In the genomic region with DNA sequence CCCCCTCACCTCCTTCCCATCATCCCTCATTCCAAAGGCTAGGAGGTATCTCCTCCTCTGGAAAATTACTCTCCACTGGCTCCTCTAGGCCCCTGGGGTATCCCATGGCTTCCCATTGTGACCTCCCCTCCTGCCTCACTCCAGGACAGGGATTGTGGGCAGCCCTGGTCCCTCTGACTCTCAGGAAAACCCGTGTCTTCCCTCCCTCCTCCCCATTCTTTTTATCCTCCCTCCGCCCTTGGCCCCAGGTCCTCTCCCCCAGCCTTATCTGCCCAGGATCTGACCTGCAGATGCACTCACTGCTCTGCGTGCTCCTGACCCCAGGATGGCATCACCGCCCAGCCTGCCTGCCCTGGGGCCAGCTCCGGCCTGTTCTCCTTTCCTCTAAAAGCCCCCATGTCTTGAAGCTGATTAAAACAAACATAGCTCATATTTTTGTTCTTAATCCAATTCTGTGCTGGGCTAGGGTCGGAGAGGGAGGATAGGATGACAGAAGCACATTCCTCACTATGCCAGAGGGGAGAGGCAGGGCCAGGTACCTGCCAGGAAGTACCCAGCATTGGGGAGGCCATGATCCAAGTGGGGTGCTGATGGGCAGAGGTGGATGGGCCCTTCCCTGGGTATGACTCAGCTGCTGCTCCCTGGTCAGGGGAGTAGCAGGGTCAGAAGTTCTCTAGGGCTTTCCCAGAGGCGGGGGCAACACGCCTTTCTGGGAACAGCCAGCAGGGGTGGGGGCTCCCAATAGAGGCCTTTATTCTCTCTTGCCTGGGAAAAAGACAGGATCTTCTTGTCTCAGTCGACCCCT, we compare ENCODE assay signal across 1 cellular context.
TF ChIP-seq lines count a peak whose summit lies in the region.

No MANE protein-coding gene starts in this region.

TF ChIP-seq in SK-N-SH, 30 proteins besides CTCF, POLR2A, EP300 and RAD21 (continued from another document):
- TF ChIP-seq NFIC (IDR thresholded peaks at IDR 0.05; ENCODE audit: borderline replicate concordance) (no peak), RXRA (IDR thresholded peaks at IDR 0.05; ENCODE audit: borderline replicate concordance, low read depth) (peak; percentile 80), GABPA (IDR thresholded peaks at IDR 0.05; ENCODE audit: low read depth) (no peak), GATA2 (CRISPR knock-in tag; IDR thresholded peaks at IDR 0.05) (peak; percentile 98), NRF1 (IDR thresholded peaks at IDR 0.05; ENCODE audit: low read depth, low read length) (no peak), RFX5 (IDR thresholded peaks at IDR 0.05; ENCODE audit: low read length) (no peak), FOXM1 (IDR thresholded peaks at IDR 0.05; ENCODE audit: low read depth) (no peak), YY1 (IDR thresholded peaks at IDR 0.05; ENCODE audit: low read depth) (no peak), CHD2 (IDR thresholded peaks at IDR 0.05; ENCODE audit: low read length, partially characterized antibody) (peak; percentile 57), SIN3A (IDR thresholded peaks at IDR 0.05; ENCODE audit: borderline replicate concordance, low read depth, low read length) (no peak)
- TF ChIP-seq, protein P1, sequence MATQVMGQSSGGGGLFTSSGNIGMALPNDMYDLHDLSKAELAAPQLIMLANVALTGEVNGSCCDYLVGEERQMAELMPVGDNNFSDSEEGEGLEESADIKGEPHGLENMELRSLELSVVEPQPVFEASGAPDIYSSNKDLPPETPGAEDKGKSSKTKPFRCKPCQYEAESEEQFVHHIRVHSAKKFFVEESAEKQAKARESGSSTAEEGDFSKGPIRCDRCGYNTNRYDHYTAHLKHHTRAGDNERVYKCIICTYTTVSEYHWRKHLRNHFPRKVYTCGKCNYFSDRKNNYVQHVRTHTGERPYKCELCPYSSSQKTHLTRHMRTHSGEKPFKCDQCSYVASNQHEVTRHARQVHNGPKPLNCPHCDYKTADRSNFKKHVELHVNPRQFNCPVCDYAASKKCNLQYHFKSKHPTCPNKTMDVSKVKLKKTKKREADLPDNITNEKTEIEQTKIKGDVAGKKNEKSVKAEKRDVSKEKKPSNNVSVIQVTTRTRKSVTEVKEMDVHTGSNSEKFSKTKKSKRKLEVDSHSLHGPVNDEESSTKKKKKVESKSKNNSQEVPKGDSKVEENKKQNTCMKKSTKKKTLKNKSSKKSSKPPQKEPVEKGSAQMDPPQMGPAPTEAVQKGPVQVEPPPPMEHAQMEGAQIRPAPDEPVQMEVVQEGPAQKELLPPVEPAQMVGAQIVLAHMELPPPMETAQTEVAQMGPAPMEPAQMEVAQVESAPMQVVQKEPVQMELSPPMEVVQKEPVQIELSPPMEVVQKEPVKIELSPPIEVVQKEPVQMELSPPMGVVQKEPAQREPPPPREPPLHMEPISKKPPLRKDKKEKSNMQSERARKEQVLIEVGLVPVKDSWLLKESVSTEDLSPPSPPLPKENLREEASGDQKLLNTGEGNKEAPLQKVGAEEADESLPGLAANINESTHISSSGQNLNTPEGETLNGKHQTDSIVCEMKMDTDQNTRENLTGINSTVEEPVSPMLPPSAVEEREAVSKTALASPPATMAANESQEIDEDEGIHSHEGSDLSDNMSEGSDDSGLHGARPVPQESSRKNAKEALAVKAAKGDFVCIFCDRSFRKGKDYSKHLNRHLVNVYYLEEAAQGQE (IDR thresholded peaks at IDR 0.05; ENCODE audit: low read depth, low read length) = no peak
- TF ChIP-seq, protein P2, sequence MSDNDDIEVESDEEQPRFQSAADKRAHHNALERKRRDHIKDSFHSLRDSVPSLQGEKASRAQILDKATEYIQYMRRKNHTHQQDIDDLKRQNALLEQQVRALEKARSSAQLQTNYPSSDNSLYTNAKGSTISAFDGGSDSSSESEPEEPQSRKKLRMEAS (IDR thresholded peaks at IDR 0.05; ENCODE audit: low read depth) = no peak
- TF ChIP-seq, protein P3, sequence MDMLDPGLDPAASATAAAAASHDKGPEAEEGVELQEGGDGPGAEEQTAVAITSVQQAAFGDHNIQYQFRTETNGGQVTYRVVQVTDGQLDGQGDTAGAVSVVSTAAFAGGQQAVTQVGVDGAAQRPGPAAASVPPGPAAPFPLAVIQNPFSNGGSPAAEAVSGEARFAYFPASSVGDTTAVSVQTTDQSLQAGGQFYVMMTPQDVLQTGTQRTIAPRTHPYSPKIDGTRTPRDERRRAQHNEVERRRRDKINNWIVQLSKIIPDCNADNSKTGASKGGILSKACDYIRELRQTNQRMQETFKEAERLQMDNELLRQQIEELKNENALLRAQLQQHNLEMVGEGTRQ (IDR thresholded peaks at IDR 0.05; ENCODE audit: borderline replicate concordance, low read depth, low read length) = no peak
- TF ChIP-seq, protein P4, sequence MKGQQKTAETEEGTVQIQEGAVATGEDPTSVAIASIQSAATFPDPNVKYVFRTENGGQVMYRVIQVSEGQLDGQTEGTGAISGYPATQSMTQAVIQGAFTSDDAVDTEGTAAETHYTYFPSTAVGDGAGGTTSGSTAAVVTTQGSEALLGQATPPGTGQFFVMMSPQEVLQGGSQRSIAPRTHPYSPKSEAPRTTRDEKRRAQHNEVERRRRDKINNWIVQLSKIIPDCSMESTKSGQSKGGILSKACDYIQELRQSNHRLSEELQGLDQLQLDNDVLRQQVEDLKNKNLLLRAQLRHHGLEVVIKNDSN (IDR thresholded peaks at IDR 0.05; ENCODE audit: borderline replicate concordance, low read depth) = no peak
- TF ChIP-seq, protein P5, sequence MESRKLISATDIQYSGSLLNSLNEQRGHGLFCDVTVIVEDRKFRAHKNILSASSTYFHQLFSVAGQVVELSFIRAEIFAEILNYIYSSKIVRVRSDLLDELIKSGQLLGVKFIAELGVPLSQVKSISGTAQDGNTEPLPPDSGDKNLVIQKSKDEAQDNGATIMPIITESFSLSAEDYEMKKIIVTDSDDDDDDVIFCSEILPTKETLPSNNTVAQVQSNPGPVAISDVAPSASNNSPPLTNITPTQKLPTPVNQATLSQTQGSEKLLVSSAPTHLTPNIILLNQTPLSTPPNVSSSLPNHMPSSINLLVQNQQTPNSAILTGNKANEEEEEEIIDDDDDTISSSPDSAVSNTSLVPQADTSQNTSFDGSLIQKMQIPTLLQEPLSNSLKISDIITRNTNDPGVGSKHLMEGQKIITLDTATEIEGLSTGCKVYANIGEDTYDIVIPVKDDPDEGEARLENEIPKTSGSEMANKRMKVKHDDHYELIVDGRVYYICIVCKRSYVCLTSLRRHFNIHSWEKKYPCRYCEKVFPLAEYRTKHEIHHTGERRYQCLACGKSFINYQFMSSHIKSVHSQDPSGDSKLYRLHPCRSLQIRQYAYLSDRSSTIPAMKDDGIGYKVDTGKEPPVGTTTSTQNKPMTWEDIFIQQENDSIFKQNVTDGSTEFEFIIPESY (IDR thresholded peaks at IDR 0.05; ENCODE audit: borderline replicate concordance, low read depth) = no peak
